In genomic region chr1:212791676-212792395, GRCh38 we compare ENCODE assay signal across 1 cellular context.
TF ChIP-seq lines count a peak whose summit lies in the region.

Gene NSL1 (minus strand): TSS chr1:212791777. CDS start chr1:212791763, 14 bp downstream.
Gene TATDN3 (plus strand): TSS chr1:212791894. CDS start chr1:212791922, 28 bp downstream.

TF ChIP-seq in HepG2, 621 proteins besides CTCF, POLR2A, EP300 and RAD21 (continued from another document and continues in another):
- TF ChIP-seq IRF1 (CRISPR knock-in tag; IDR thresholded peaks at IDR 0.05; ENCODE audit: low read depth), result 0 out of 2 replicates have a peak, but pooled peaks have one; percentile 42
- TF ChIP-seq ZBTB25 (CRISPR knock-in tag; IDR thresholded peaks at IDR 0.05), result peak; percentile 96
- peak; percentile 97 for TF ChIP-seq U2AF1 (optimal IDR thresholded peaks at IDR 0.05; ENCODE audit: low read depth, low read length)
- peak; percentile 13; the same call in 1 of the 2 replicates for TF ChIP-seq ZNF607 (CRISPR knock-in tag; IDR thresholded peaks at IDR 0.05; ENCODE audit: borderline replicate concordance)
- TF ChIP-seq ZBTB37 (CRISPR knock-in tag; IDR thresholded peaks at IDR 0.05), result no peak
- no peak for TF ChIP-seq FOSL1 (CRISPR knock-in tag; IDR thresholded peaks at IDR 0.05; ENCODE audit: borderline replicate concordance)
- TF ChIP-seq BCL3 (CRISPR knock-in tag; IDR thresholded peaks at IDR 0.05), result no peak; the same call in 1 of the 2 replicates
- peak; percentile 38; the same call in 1 of the 2 replicates for TF ChIP-seq ZBTB14 (CRISPR knock-in tag; IDR thresholded peaks at IDR 0.05)
- TF ChIP-seq TFDP1 (CRISPR knock-in tag; IDR thresholded peaks at IDR 0.05; ENCODE audit: borderline replicate concordance), result peak; percentile 89
- peak; percentile 78 for TF ChIP-seq FOSL2 (CRISPR knock-in tag; IDR thresholded peaks at IDR 0.05)
- peak; percentile 97 for TF ChIP-seq SAFB2 (CRISPR knock-in tag; IDR thresholded peaks at IDR 0.05; ENCODE audit: borderline replicate concordance, low read depth)
- TF ChIP-seq PRPF4 (IDR thresholded peaks at IDR 0.05; ENCODE audit: low read depth, low read length, poor library complexity, severe bottlenecking), result no peak
- no peak for TF ChIP-seq ZNF138 (CRISPR knock-in tag; IDR thresholded peaks at IDR 0.05; ENCODE audit: low read depth)
- TF ChIP-seq HOXD1 (CRISPR knock-in tag; IDR thresholded peaks at IDR 0.05), result no peak
- no peak; the same call in 1 of the 2 replicates for TF ChIP-seq ZNF354B (CRISPR knock-in tag; IDR thresholded peaks at IDR 0.05)
- 0 out of 2 replicates have a peak, but pooled peaks have one; percentile 74 for TF ChIP-seq HNRNPUL1 (IDR thresholded peaks at IDR 0.05; ENCODE audit: low read depth, low read length)
- peak; percentile 94 for TF ChIP-seq ZNF121 (CRISPR knock-in tag; IDR thresholded peaks at IDR 0.05)
- TF ChIP-seq TOE1 (CRISPR knock-in tag; IDR thresholded peaks at IDR 0.05), result no peak; the same call in 1 of the 2 replicates
- TF ChIP-seq KLF15 (CRISPR knock-in tag; IDR thresholded peaks at IDR 0.05; ENCODE audit: borderline replicate concordance), result no peak; the same call in 1 of the 2 replicates
- TF ChIP-seq CEBPG (CRISPR knock-in tag; IDR thresholded peaks at IDR 0.05), result no peak; the same call in 1 of the 2 replicates
- peak; percentile 92 for TF ChIP-seq HES4 (CRISPR knock-in tag; IDR thresholded peaks at IDR 0.05; ENCODE audit: borderline replicate concordance)
- TF ChIP-seq CCDC6 (CRISPR knock-in tag; IDR thresholded peaks at IDR 0.05), result peak; percentile 99
- peak; percentile 60; the same call in 1 of the 2 replicates for TF ChIP-seq ZNF646 (CRISPR knock-in tag; IDR thresholded peaks at IDR 0.05)
- peak; percentile 76 for TF ChIP-seq TBL1XR1 (IDR thresholded peaks at IDR 0.05; ENCODE audit: borderline replicate concordance, low read length, partially characterized antibody)
- peak; percentile 88; the same call in 1 of the 2 replicates for TF ChIP-seq ZNF83 (CRISPR knock-in tag; IDR thresholded peaks at IDR 0.05; ENCODE audit: borderline replicate concordance)
- 0 out of 2 replicates have a peak, but pooled peaks have one; percentile 94 for TF ChIP-seq KIAA2018 (CRISPR knock-in tag; IDR thresholded peaks at IDR 0.05; ENCODE audit: borderline replicate concordance)
- peak; percentile 63; the same call in 1 of the 2 replicates for TF ChIP-seq ZC3H13 (CRISPR knock-in tag; IDR thresholded peaks at IDR 0.05)
- peak; percentile 94; the same call in 1 of the 2 replicates for TF ChIP-seq ZNF800 (CRISPR knock-in tag; IDR thresholded peaks at IDR 0.05)
